ENCODE assay signal across 8 cellular contexts in genomic region chr7:8260871-8261707, GRCh38. TPM values are rescaled to one million over a fixed set of nuclear protein-coding genes. Genes with fewer than 3 reads are reported as not detected.
DNase-seq lines count a peak whose midpoint lies in the region; ATAC-seq, FAIRE-seq and TF ChIP-seq lines count a peak whose summit lies in the region.

No MANE protein-coding gene starts in this region.

- H3K9me3 ChIP-seq in astrocyte (ENCODE audit: insufficient read depth, low read depth, low read length), result no peaks in the 10 kb centered on the region
- no peaks in the 10 kb centered on the region for H3K9me3 ChIP-seq in psoas muscle

- H3K4me1 Mint-ChIP-seq in astrocyte (ENCODE audit: low read depth, unreplicated experiment), result no peaks in the 10 kb centered on the region

- H3K4me2 ChIP-seq in astrocyte (ENCODE audit: low read length), result peak overlapping the region; percentile 84

- ATAC-seq in HG02938 (IDR thresholded peaks at IDR 0.05; ENCODE audit: unreplicated experiment), result peak; percentile 20
- peak in 2 of 4 donors; percentile 31 to 44 for ATAC-seq in psoas muscle

- no peaks in the 10 kb centered on the region for H3K9me3 Mint-ChIP-seq in astrocyte (ENCODE audit: unreplicated experiment)

- H3K27ac Mint-ChIP-seq in astrocyte (ENCODE audit: unreplicated experiment), result peak overlapping the region; percentile 21

- H2AFZ ChIP-seq in astrocyte (ENCODE audit: low read depth, low read length), result peak overlapping the region; percentile 83

- FAIRE-seq in astrocyte (lab: Jason Lieb, UNC), result no peak

- peak overlapping the region; percentile 66 for H3K9ac ChIP-seq in astrocyte (ENCODE audit: low read length)

- H3K4me3 ChIP-seq in astrocyte (ENCODE audit: insufficient read depth, low read depth, low read length) (peak overlapping the region; percentile 65), psoas muscle (peak overlapping the region; percentile 76)

- no peaks in the 10 kb centered on the region for H3K36me3 Mint-ChIP-seq in astrocyte (ENCODE audit: low read depth, unreplicated experiment)

- H3K4me1 ChIP-seq in astrocyte (ENCODE audit: insufficient read depth, low read length) (no peaks in the 10 kb centered on the region), psoas muscle (no peaks in the 10 kb centered on the region)

- peak; percentile 32 for DNase-seq in activated CD4-positive, alpha-beta T cell treated with anti-CD3 and anti-CD28 coated beads for 48 hours
- DNase-seq in activated CD4-positive, alpha-beta T cell treated with anti-CD3 and anti-CD28 coated beads for 1 hour, result no peak
- DNase-seq in NCI-H748 treated with DMSO at 0.1 percent for 48 hours (lab: John Stamatoyannopoulos, UW), result peak; percentile 68
- DNase-seq in astrocyte (ENCODE audit: low read depth), result no peak
- peak; percentile 8 for DNase-seq in hepatic stellate cell (ENCODE audit: low spot score)
- DNase-seq in psoas muscle, result peak; percentile 23 to 63
- no peak for DNase-seq in activated gamma-delta T cell (lab: John Stamatoyannopoulos, UW)

- H3K27me3 ChIP-seq in astrocyte (ENCODE audit: insufficient read depth, low read length) (peaks cover 17% of the 10 kb centered on the region), psoas muscle (ENCODE audit: insufficient read depth in 3 of 3, low read length in 2 of 3) (peaks cover 1 to 58% (median 2%) of the 10 kb centered on the region in 3 donors)

- H4K20me1 ChIP-seq in astrocyte (ENCODE audit: insufficient read depth, low read length), result no peaks in the 10 kb centered on the region

- intact Hi-C loops in psoas muscle (cut with DNase I), result no loop called here

- TF ChIP-seq CTCF in astrocyte (IDR thresholded peaks at IDR 0.05; ENCODE audit: insufficient read depth, low read depth, low read length) (no peak), psoas muscle (IDR thresholded peaks at IDR 0.05) (no peak)

- H3K27me3 Mint-ChIP-seq in astrocyte (ENCODE audit: low read depth, unreplicated experiment), result no peaks in the 10 kb centered on the region

- no peaks in the 10 kb centered on the region for H3K79me2 ChIP-seq in astrocyte (ENCODE audit: insufficient read depth, low read length)

- no peak overlapping the region for H3K27ac ChIP-seq in astrocyte (ENCODE audit: low read depth, low read length)
- peak overlapping the region; percentile 62 for H3K27ac ChIP-seq in psoas muscle

- WGBS in psoas muscle, 3 donors, result 12 to 13% (median 13%) methylated on average over 32 of the region's 32 CpGs

- H3K36me3 ChIP-seq in astrocyte (ENCODE audit: insufficient read depth, low read length) (no peaks in the 10 kb centered on the region), psoas muscle (ENCODE audit: insufficient read depth in 1 of 2, low read depth in 1 of 2) (no peaks in the 10 kb centered on the region)

- peak overlapping the region; percentile 89 for H3K4me3 Mint-ChIP-seq in astrocyte (ENCODE audit: unreplicated experiment)

RNA-seq across cellular contexts. Expression of gene ICA1, which starts 0.9 kb away (rescaled TPM):
- total RNA-seq in astrocyte, result 4.9 and 8.0 TPM in 2 replicates
- 1 to 10 TPM; 1.8 to 4.1 (median 2.4) TPM for total RNA-seq in psoas muscle
- 1 to 10 TPM; 1.6 to 3.4 (median 2.0) TPM for polyA plus RNA-seq in psoas muscle

Comparison
In these comparisons a context has a peak if more than half of its experiments do, and no peak if none do; other contexts are left out.
1. DNase-seq: peak in activated CD4-positive, alpha-beta T cell treated with anti-CD3 and anti-CD28 coated beads for 48 hours (single experiment), NCI-H748 treated with DMSO at 0.1 percent for 48 hours (single experiment), hepatic stellate cell (single experiment) and psoas muscle (2 of 2); none in activated CD4-positive, alpha-beta T cell treated with anti-CD3 and anti-CD28 coated beads for 1 hour (single experiment), astrocyte (single experiment) and activated gamma-delta T cell (single experiment).